17 cellular contexts compared by ENCODE assay signal in genomic region chr9:92617195-92617813, GRCh38. TPM values are rescaled to one million over a fixed set of nuclear protein-coding genes. Genes with fewer than 3 reads are reported as not detected.
DNase-seq lines count a peak whose midpoint lies in the region; ATAC-seq and TF ChIP-seq lines count a peak whose summit lies in the region.
"Had no signal": no experiment of that assay in that cellular context is flagged by ENCODE, and none has a peak within 500 bp of the region (broad histone marks: within the 10 kb centered on the region; RNA-seq: fewer than 3 reads in every experiment).

No MANE protein-coding gene starts in this region.

- H2AFZ ChIP-seq in smooth muscle cell (ENCODE audit: low read depth), result no peak overlapping the region

- no peak for TF ChIP-seq POLR2A in right lobe of liver (IDR thresholded peaks at IDR 0.05)

- peaks cover 82 to 91% of the 10 kb centered on the region in 2 donors for H3K36me3 Mint-ChIP-seq in CD14-positive monocyte

- no peak overlapping the region for H3K4me3 Mint-ChIP-seq in CD14-positive monocyte
- H3K4me3 Mint-ChIP-seq: neural crest cell had no signal

- peak overlapping the region; percentile 46 for H3K4me2 ChIP-seq in smooth muscle cell

- intact Hi-C loops in right lobe of liver (cut with DNase I) (no loop called here), CD14-positive monocyte (cut with micrococcal nuclease) (no loop called here)

- H3K27me3 ChIP-seq in right lobe of liver (no peaks in the 10 kb centered on the region), smooth muscle cell (ENCODE audit: low read depth) (no peaks in the 10 kb centered on the region)
- H3K27me3 ChIP-seq: body of pancreas had no signal

- no peaks in the 10 kb centered on the region for H3K4me1 Mint-ChIP-seq in CD14-positive monocyte
- H3K4me1 Mint-ChIP-seq: neural crest cell had no signal

- H3K4me1 ChIP-seq in right lobe of liver, result peaks cover 0 to 39% (median 14%) of the 10 kb centered on the region in 4 donors
- no peaks in the 10 kb centered on the region for H3K4me1 ChIP-seq in smooth muscle cell (ENCODE audit: low read depth)

- 70% methylated on average over 2 of the region's 11 CpGs for WGBS in right lobe of liver (ENCODE audit: insufficient coverage, low coverage, low lambda C conversion rate, missing lambda C conversion rate)
- 97% methylated on average over 11 of the region's 11 CpGs for WGBS in smooth muscle cell (ENCODE audit: low lambda C conversion rate)

- no peaks in the 10 kb centered on the region for H3K79me2 ChIP-seq in smooth muscle cell (ENCODE audit: low read depth)

- no peak overlapping the region for H3K4me3 ChIP-seq in right lobe of liver
- H3K4me3 ChIP-seq in smooth muscle cell, result no peak overlapping the region
- H3K4me3 ChIP-seq: body of pancreas, lung had no signal

- H3K9ac ChIP-seq in smooth muscle cell (ENCODE audit: low read depth), result no peak overlapping the region

- TF ChIP-seq CTCF in right lobe of liver (IDR thresholded peaks at IDR 0.05), result no peak
- TF ChIP-seq CTCF in smooth muscle cell (IDR thresholded peaks at IDR 0.05; ENCODE audit: borderline replicate concordance, insufficient read depth, poor library complexity, severe bottlenecking), result no peak
- no peak for TF ChIP-seq CTCF in CD14-positive monocyte (IDR thresholded peaks at IDR 0.05)

- no peaks in the 10 kb centered on the region for H4K20me1 ChIP-seq in smooth muscle cell (ENCODE audit: low read depth)

- H3K36me3 ChIP-seq in right lobe of liver, result peaks cover 0 to 3% (median 0%) of the 10 kb centered on the region in 4 donors
- H3K36me3 ChIP-seq in smooth muscle cell (ENCODE audit: low read depth), result no peaks in the 10 kb centered on the region

- ATAC-seq in right lobe of liver, result peak in 1 of 4 donors; percentile 3
- no peak for ATAC-seq in HG03045 (IDR thresholded peaks at IDR 0.05; ENCODE audit: unreplicated experiment)
- ATAC-seq: body of pancreas had no signal

- H3K9me3 ChIP-seq in right lobe of liver, result no peaks in the 10 kb centered on the region
- no peaks in the 10 kb centered on the region for H3K9me3 ChIP-seq in smooth muscle cell (replicated peaks; ENCODE audit: low read depth)
- H3K9me3 ChIP-seq: body of pancreas had no signal

- H3K27me3 Mint-ChIP-seq in CD14-positive monocyte (ENCODE audit: low read depth in 3 of 3), result peaks cover 0 to 2% (median 0%) of the 10 kb centered on the region in 3 donors

- in situ Hi-C loops in ACHN (cut with HindIII; ENCODE audit: low pct_ligation_motif_present, low pct_unique_long_range_greater_than_20kb, low sequenced_read_pairs), result no loop called here

- peak overlapping the region in 1 of 7 donors; percentile 24 for H3K27ac Mint-ChIP-seq in CD14-positive monocyte

- no peaks in the 10 kb centered on the region for H3F3A ChIP-seq in smooth muscle cell (ENCODE audit: low read depth)

- H3K27ac ChIP-seq in angular gyrus (ENCODE audit: low read depth, low read length) (peak overlapping the region; percentile 41), right lobe of liver (peak overlapping the region; percentile 63 to 94 (median 70)), smooth muscle cell (ENCODE audit: low read depth) (peak overlapping the region; percentile 47)

- H3K9me3 Mint-ChIP-seq in CD14-positive monocyte, result no peaks in the 10 kb centered on the region
- H3K9me3 Mint-ChIP-seq: neural crest cell had no signal

- DNase-seq in D341Med (ENCODE audit: low spot score), result peak; percentile 9
- peak in 1 of 3 donors; percentile 40 for DNase-seq in right lobe of liver
- no peak for DNase-seq in smooth muscle cell (lab: John Stamatoyannopoulos, UW; ENCODE audit: unreplicated experiment)
- no peak for DNase-seq in CD14-positive monocyte (ENCODE audit: low spot score)
- no peak for DNase-seq in SHP77 treated with DMSO at 0.1 percent for 48 hours (lab: John Stamatoyannopoulos, UW)
- no peak for DNase-seq in ACHN
- DNase-seq: effector CD4-positive, alpha-beta T cell; GF-D8; H7; MM.1S; NCI-H187 treated with DMSO at 0.1 percent for 48 hours; NCI-H524 had no signal

RNA-seq across cellular contexts. Expression of gene IPPK, which starts 52.6 kb away (rescaled TPM):
- total RNA-seq in right lobe of liver (1 to 10 TPM; 2.4 to 4.9 (median 3.7) TPM), smooth muscle cell (20.6 and 22.1 TPM in 2 replicates)
- polyA plus RNA-seq in smooth muscle cell (9.4 and 13.1 TPM in 2 replicates), CD14-positive monocyte (1 to 10 TPM; 1.9 to 3.2 TPM)
